ENCODE assay signal across 1 cellular context in genomic region chr15:22887157-22887951, GRCh38.
TF ChIP-seq lines count a peak whose summit lies in the region.

No MANE protein-coding gene starts in this region.

TF ChIP-seq in K562, 482 proteins besides CTCF, POLR2A, EP300 and RAD21 (continued from another document and continues in another):
- TF ChIP-seq MBD2 (IDR thresholded peaks at IDR 0.05; ENCODE audit: borderline replicate concordance, low read depth) (no peak), KLF10 (CRISPR knock-in tag; IDR thresholded peaks at IDR 0.05) (no peak), HINFP (tag; conservative IDR thresholded peaks at IDR 0.05; ENCODE audit: low read depth) (no peak), ESRRB (CRISPR knock-in tag; IDR thresholded peaks at IDR 0.05; ENCODE audit: borderline replicate concordance) (no peak), HNRNPH1 (optimal IDR thresholded peaks at IDR 0.05; ENCODE audit: low read depth, low read length) (no peak), ZNF239 (CRISPR knock-in tag; IDR thresholded peaks at IDR 0.05) (no peak), GTF3C2 (IDR thresholded peaks at IDR 0.05; ENCODE audit: borderline replicate concordance, extremely low read depth, insufficient read length) (no peak), TEAD4 (IDR thresholded peaks at IDR 0.05; ENCODE audit: low read length) (no peak), TEAD4 (CRISPR knock-in tag; IDR thresholded peaks at IDR 0.05; ENCODE audit: borderline replicate concordance) (no peak), RBFOX2 (IDR thresholded peaks at IDR 0.05; ENCODE audit: low read depth, low read length) (no peak), PHF8 (IDR thresholded peaks at IDR 0.05; ENCODE audit: borderline replicate concordance, low read length) (no peak), SREBF2 (CRISPR knock-in tag; IDR thresholded peaks at IDR 0.05) (no peak), HMBOX1 (IDR thresholded peaks at IDR 0.05) (peak; percentile 38; the same call in 1 of the 2 replicates), ZNF212 (CRISPR knock-in tag; IDR thresholded peaks at IDR 0.05) (no peak), KDM4B (IDR thresholded peaks at IDR 0.05; ENCODE audit: borderline replicate concordance in 2 of 2, low read depth in 1 of 2) (no peak), ZC3H11A (IDR thresholded peaks at IDR 0.05; ENCODE audit: low read depth, low read length) (no peak), PPARD (CRISPR knock-in tag; IDR thresholded peaks at IDR 0.05) (no peak), RBM17 (IDR thresholded peaks at IDR 0.05; ENCODE audit: borderline replicate concordance, low read depth, low read length) (no peak), BRD9 (IDR thresholded peaks at IDR 0.05; ENCODE audit: low read depth, partially characterized antibody) (no peak), TAF1 (IDR thresholded peaks at IDR 0.05; ENCODE audit: control insufficient read depth, extremely low read depth, insufficient read depth, low read length, severe bottlenecking) (no peak), HIVEP1 (CRISPR knock-in tag; IDR thresholded peaks at IDR 0.05) (no peak), ZNF695 (CRISPR knock-in tag; IDR thresholded peaks at IDR 0.05) (no peak), NFIC (IDR thresholded peaks at IDR 0.05) (peak; percentile 88), JUNB (CRISPR knock-in tag; conservative IDR thresholded peaks at IDR 0.05) (no peak), MEIS2 (IDR thresholded peaks at IDR 0.05; ENCODE audit: partially characterized antibody) (peak; percentile 95), ZBTB9 (CRISPR knock-in tag; IDR thresholded peaks at IDR 0.05) (no peak), HMG20A (CRISPR knock-in tag; conservative IDR thresholded peaks at IDR 0.05) (no peak), NFRKB (IDR thresholded peaks at IDR 0.05; ENCODE audit: low read depth) (no peak), PML (IDR thresholded peaks at IDR 0.05; ENCODE audit: low read length) (no peak), THRA (IDR thresholded peaks at IDR 0.05) (no peak), RBM22 (IDR thresholded peaks at IDR 0.05; ENCODE audit: low read depth, low read length, poor library complexity, severe bottlenecking) (no peak)
- TF ChIP-seq, protein P1, sequence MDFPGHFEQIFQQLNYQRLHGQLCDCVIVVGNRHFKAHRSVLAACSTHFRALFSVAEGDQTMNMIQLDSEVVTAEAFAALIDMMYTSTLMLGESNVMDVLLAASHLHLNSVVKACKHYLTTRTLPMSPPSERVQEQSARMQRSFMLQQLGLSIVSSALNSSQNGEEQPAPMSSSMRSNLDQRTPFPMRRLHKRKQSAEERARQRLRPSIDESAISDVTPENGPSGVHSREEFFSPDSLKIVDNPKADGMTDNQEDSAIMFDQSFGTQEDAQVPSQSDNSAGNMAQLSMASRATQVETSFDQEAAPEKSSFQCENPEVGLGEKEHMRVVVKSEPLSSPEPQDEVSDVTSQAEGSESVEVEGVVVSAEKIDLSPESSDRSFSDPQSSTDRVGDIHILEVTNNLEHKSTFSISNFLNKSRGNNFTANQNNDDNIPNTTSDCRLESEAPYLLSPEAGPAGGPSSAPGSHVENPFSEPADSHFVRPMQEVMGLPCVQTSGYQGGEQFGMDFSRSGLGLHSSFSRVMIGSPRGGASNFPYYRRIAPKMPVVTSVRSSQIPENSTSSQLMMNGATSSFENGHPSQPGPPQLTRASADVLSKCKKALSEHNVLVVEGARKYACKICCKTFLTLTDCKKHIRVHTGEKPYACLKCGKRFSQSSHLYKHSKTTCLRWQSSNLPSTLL (IDR thresholded peaks at IDR 0.05): no peak
- TF ChIP-seq, protein P2, sequence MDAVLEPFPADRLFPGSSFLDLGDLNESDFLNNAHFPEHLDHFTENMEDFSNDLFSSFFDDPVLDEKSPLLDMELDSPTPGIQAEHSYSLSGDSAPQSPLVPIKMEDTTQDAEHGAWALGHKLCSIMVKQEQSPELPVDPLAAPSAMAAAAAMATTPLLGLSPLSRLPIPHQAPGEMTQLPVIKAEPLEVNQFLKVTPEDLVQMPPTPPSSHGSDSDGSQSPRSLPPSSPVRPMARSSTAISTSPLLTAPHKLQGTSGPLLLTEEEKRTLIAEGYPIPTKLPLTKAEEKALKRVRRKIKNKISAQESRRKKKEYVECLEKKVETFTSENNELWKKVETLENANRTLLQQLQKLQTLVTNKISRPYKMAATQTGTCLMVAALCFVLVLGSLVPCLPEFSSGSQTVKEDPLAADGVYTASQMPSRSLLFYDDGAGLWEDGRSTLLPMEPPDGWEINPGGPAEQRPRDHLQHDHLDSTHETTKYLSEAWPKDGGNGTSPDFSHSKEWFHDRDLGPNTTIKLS (IDR thresholded peaks at IDR 0.05; ENCODE audit: borderline replicate concordance, low read depth): no peak
- TF ChIP-seq, protein P3, sequence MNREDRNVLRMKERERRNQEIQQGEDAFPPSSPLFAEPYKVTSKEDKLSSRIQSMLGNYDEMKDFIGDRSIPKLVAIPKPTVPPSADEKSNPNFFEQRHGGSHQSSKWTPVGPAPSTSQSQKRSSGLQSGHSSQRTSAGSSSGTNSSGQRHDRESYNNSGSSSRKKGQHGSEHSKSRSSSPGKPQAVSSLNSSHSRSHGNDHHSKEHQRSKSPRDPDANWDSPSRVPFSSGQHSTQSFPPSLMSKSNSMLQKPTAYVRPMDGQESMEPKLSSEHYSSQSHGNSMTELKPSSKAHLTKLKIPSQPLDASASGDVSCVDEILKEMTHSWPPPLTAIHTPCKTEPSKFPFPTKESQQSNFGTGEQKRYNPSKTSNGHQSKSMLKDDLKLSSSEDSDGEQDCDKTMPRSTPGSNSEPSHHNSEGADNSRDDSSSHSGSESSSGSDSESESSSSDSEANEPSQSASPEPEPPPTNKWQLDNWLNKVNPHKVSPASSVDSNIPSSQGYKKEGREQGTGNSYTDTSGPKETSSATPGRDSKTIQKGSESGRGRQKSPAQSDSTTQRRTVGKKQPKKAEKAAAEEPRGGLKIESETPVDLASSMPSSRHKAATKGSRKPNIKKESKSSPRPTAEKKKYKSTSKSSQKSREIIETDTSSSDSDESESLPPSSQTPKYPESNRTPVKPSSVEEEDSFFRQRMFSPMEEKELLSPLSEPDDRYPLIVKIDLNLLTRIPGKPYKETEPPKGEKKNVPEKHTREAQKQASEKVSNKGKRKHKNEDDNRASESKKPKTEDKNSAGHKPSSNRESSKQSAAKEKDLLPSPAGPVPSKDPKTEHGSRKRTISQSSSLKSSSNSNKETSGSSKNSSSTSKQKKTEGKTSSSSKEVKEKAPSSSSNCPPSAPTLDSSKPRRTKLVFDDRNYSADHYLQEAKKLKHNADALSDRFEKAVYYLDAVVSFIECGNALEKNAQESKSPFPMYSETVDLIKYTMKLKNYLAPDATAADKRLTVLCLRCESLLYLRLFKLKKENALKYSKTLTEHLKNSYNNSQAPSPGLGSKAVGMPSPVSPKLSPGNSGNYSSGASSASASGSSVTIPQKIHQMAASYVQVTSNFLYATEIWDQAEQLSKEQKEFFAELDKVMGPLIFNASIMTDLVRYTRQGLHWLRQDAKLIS (CRISPR knock-in tag; IDR thresholded peaks at IDR 0.05): no peak
- TF ChIP-seq, protein P4, sequence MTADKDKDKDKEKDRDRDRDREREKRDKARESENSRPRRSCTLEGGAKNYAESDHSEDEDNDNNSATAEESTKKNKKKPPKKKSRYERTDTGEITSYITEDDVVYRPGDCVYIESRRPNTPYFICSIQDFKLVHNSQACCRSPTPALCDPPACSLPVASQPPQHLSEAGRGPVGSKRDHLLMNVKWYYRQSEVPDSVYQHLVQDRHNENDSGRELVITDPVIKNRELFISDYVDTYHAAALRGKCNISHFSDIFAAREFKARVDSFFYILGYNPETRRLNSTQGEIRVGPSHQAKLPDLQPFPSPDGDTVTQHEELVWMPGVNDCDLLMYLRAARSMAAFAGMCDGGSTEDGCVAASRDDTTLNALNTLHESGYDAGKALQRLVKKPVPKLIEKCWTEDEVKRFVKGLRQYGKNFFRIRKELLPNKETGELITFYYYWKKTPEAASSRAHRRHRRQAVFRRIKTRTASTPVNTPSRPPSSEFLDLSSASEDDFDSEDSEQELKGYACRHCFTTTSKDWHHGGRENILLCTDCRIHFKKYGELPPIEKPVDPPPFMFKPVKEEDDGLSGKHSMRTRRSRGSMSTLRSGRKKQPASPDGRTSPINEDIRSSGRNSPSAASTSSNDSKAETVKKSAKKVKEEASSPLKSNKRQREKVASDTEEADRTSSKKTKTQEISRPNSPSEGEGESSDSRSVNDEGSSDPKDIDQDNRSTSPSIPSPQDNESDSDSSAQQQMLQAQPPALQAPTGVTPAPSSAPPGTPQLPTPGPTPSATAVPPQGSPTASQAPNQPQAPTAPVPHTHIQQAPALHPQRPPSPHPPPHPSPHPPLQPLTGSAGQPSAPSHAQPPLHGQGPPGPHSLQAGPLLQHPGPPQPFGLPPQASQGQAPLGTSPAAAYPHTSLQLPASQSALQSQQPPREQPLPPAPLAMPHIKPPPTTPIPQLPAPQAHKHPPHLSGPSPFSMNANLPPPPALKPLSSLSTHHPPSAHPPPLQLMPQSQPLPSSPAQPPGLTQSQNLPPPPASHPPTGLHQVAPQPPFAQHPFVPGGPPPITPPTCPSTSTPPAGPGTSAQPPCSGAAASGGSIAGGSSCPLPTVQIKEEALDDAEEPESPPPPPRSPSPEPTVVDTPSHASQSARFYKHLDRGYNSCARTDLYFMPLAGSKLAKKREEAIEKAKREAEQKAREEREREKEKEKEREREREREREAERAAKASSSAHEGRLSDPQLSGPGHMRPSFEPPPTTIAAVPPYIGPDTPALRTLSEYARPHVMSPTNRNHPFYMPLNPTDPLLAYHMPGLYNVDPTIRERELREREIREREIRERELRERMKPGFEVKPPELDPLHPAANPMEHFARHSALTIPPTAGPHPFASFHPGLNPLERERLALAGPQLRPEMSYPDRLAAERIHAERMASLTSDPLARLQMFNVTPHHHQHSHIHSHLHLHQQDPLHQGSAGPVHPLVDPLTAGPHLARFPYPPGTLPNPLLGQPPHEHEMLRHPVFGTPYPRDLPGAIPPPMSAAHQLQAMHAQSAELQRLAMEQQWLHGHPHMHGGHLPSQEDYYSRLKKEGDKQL (CRISPR knock-in tag; IDR thresholded peaks at IDR 0.05; ENCODE audit: borderline replicate concordance): no peak
